In genomic region chr6:160382946-160383345, GRCh38 we compare ENCODE assay signal across 10 cellular contexts. TPM values are rescaled to one million over a fixed set of nuclear protein-coding genes. Genes with fewer than 3 reads are reported as not detected.
"Had no signal": no experiment of that assay in that cellular context is flagged by ENCODE, and none has a peak within 500 bp of the region (broad histone marks: within the 10 kb centered on the region; RNA-seq: fewer than 3 reads in every experiment).

No MANE protein-coding gene starts in this region.

- DNase-seq: GM23248, GOT3, H7, IMR-90, KG1 had no signal

- H3K4me1 ChIP-seq: HAP-1 had no signal

- H2AFZ ChIP-seq: GM23248 had no signal

- H3K4me3 ChIP-seq: GM23248, HAP-1, K562 had no signal

- FAIRE-seq: HTR-8/SVneo, K562 had no signal

- ATAC-seq: HCT116, K562 had no signal

- H3K9me3 ChIP-seq: HAP-1 had no signal

- H3K9ac ChIP-seq: GM23248 had no signal

- H3K36me3 ChIP-seq: HAP-1 had no signal

- H3K27ac ChIP-seq: GM23248 had no signal

RNA-seq across cellular contexts. Expression of gene SLC22A3, which starts 34.8 kb away (rescaled TPM):
- total RNA-seq: GM23248, H4, IMR-90, K562 had no signal
- polyA plus RNA-seq: GM23248, IMR-90, K562 had no signal
